Comparison of ENCODE assay signal across 22 cellular contexts in genomic region chr2:75007061-75007460, GRCh38.
"Had no signal": no experiment of that assay in that cellular context is flagged by ENCODE, and none has a peak within 500 bp of the region (broad histone marks: within the 10 kb centered on the region; RNA-seq: fewer than 3 reads in every experiment).

No MANE protein-coding gene starts in this region.

- DNase-seq: dermis blood vessel endothelial cell; effector memory CD4-positive, alpha-beta T cell; foreskin keratinocyte; heart right ventricle; natural killer cell; occipital lobe; ovary; psoas muscle; right cardiac atrium; sigmoid colon; stimulated activated CD4-positive, alpha-beta T cell treated with anti-CD3 and anti-CD28 coated beads, Interleukin-2, amount 100 ng/mL, for 24 hours; stimulated activated CD4-positive, alpha-beta T cell treated with anti-CD3 and anti-CD28 coated beads, Interleukin-4, amount 100 ng/mL, for 24 hours; stimulated activated naive CD4-positive, alpha-beta T cell treated with Interleukin-2 at 50 U/mL for 16 hours; stomach; thyroid gland; trophoblast cell had no signal

- H3K4me3 ChIP-seq: esophagus muscularis mucosa, gastroesophageal sphincter, heart right ventricle, lung, ovary, psoas muscle, sigmoid colon, stomach, thyroid gland, vagina had no signal

- H3K9me3 ChIP-seq: esophagus muscularis mucosa, gastroesophageal sphincter, ovary, psoas muscle, sigmoid colon, stomach, thyroid gland, vagina had no signal

- ATAC-seq: foreskin keratinocyte; gastroesophageal sphincter; heart right ventricle; left lobe of liver; natural killer cell; psoas muscle; right cardiac atrium; stimulated activated effector memory CD8-positive, alpha-beta T cell treated with anti-CD3 and anti-CD28 coated beads, Interleukin-12 subunit alpha, Interleukin-12 subunit beta, amount 100 ng/mL, for 72 hours had no signal

- H3K27ac ChIP-seq: esophagus muscularis mucosa, foreskin keratinocyte, gastroesophageal sphincter, heart right ventricle, ovary, psoas muscle, sigmoid colon, stomach, thyroid gland, vagina had no signal

- H3K27me3 ChIP-seq: esophagus muscularis mucosa, foreskin keratinocyte, gastroesophageal sphincter, heart right ventricle, ovary, sigmoid colon, stomach, thyroid gland, vagina had no signal

- H3K36me3 ChIP-seq: esophagus muscularis mucosa, gastroesophageal sphincter, heart right ventricle, ovary, sigmoid colon, stomach, thyroid gland, vagina had no signal

- H3K4me1 ChIP-seq: esophagus muscularis mucosa, gastroesophageal sphincter, heart right ventricle, psoas muscle, sigmoid colon, stomach, thyroid gland, vagina had no signal
